In the genomic region with DNA sequence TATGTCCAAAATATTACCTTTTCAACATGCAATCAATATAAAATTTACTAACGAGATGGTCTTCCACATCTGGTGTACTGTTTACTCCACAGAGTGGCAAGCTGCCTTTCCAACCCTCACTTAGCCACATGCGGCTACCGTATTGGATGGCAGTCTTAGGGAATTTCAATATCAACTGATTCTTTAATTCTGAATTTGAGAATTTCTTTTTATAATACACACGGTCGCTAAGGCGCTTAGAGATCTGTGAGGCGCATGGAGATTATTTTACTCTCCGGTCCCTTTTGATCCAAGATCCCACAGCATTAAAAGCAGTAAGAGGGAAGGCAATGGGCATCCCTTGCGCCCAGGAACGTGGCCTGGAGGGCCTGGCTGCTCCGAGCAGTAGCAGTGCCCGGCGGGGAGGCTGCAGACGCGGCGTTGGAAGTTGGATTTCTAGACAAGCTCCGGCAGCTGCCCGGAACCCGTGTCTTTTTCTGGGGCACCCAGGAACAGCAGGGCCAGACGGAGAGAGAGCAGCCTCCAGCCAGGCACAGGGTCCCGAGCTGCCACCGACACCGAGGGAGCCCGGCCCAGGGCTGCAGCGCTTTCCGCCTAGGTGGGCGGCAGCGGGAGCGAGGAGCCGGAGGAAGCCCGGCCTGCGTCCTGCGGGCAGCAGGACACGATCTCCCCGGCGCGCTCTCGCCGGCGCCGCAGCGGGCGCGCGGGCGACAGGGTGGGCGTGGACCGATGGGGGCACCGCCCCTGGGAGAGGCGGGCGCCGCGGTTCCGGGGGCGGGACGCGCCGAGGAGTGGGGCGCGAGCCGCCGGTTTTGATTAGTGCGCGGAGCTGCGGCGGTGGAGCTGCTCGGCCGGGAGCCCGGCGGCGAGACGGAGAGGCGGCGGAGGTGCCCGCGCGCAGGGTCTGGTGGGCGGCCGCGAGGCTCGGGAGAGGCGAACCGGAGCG, we compare ENCODE assay signal across 8 cellular contexts. TPM values are rescaled to one million over a fixed set of nuclear protein-coding genes. Genes with fewer than 3 reads are reported as not detected.
DNase-seq lines count a peak whose midpoint lies in the region.

Gene UGCG (plus strand): TSS at position 819 of the 946 bp plus-strand sequence. CDS start 402 bp downstream, outside the sequence.

- peak within 1 kb of the TSS; percentile 83 for H3K27ac ChIP-seq in substantia nigra (ENCODE audit: low read depth, low read length, poor library complexity, severe bottlenecking)

- in situ Hi-C loops in SK-MEL-5 (cut with HindIII; ENCODE audit: low pct_unique_long_range_greater_than_20kb, low sequenced_read_pairs) = no loop called here

- DNase-seq in ELF-1 (ENCODE audit: low read depth, low spot score) = peak; percentile 91
- DNase-seq in H4 (ENCODE audit: low spot score) = peak; percentile 71
- peak; percentile 90 for DNase-seq in M059J (ENCODE audit: low read depth)
- DNase-seq in SK-MEL-5 (ENCODE audit: low read depth, low spot score) = peak; percentile 88
- peak; percentile 88 for DNase-seq in activated naive CD4-positive, alpha-beta T cell treated with Interleukin-2 at 50 U/mL for 16 hours
- DNase-seq in foreskin melanocyte = peak; percentile 85
- peak; percentile 42 for DNase-seq in non-pigmented ciliary epithelial cell (ENCODE audit: low read depth)
- DNase-seq in substantia nigra (lab: John Stamatoyannopoulos, UW) = peak; percentile 19 to 93 (median 77)

RNA-seq across cellular contexts. Expression of gene UGCG, which starts in this region (rescaled TPM):
- total RNA-seq in H4 (2014; rRNA removed; shearing (Covaris generic)) = 21.2 and 24.4 TPM in 2 replicates
- total RNA-seq in M059J (2014; rRNA removed; shearing (Covaris generic)) = 74.1 and 99.2 TPM in 2 replicates
- total RNA-seq in SK-MEL-5 (2014; rRNA removed; shearing (Covaris generic)) = 288 and 329 TPM in 2 replicates
- 118 and 145 TPM in 2 replicates for polyA plus RNA-seq in SK-MEL-5 (2015; cell fraction: cytosol; rRNA removed)
- polyA plus RNA-seq in SK-MEL-5 (2015; cell fraction: nucleus; rRNA removed) = 198 and 207 TPM in 2 replicates

Comparison
In these comparisons a context has a peak if more than half of its experiments do, and no peak if none do; other contexts are left out.
1. Peak in every context shown above with its lines: DNase-seq and H3K27ac ChIP-seq.